17 cellular contexts compared by ENCODE assay signal in genomic region chr12:53590661-53591060, GRCh38. TPM values are rescaled to one million over a fixed set of nuclear protein-coding genes. Genes with fewer than 3 reads are reported as not detected.
A peak's percentile ranks its signal among the peaks of the same experiment; 100 is the strongest.
DNase-seq lines count a peak whose midpoint lies in the region; ATAC-seq and TF ChIP-seq lines count a peak whose summit lies in the region.
"Had no signal": no experiment of that assay in that cellular context is flagged by ENCODE, and none has a peak within 500 bp of the region (broad histone marks: within the 10 kb centered on the region; RNA-seq: fewer than 3 reads in every experiment).

No MANE protein-coding gene starts in this region.

- H3K27me3 ChIP-seq in heart left ventricle, result no peaks in the 10 kb centered on the region
- no peaks in the 10 kb centered on the region for H3K27me3 ChIP-seq in ascending aorta
- H3K27me3 ChIP-seq in layer of hippocampus (ENCODE audit: control insufficient read depth, insufficient read depth, low read length), result no peaks in the 10 kb centered on the region
- no peaks in the 10 kb centered on the region for H3K27me3 ChIP-seq in testis

- no peak overlapping the region for H3K4me3 ChIP-seq in heart left ventricle
- no peak overlapping the region for H3K4me3 ChIP-seq in ascending aorta
- no peak overlapping the region for H3K4me3 ChIP-seq in testis
- H3K4me3 ChIP-seq: GM12878, HAP-1, PC-9 had no signal

- intact Hi-C loops in heart left ventricle (cut with DNase I), result loop anchor here in 1 of 10 donors (5.0 kb wide), 1 partner anchor 48 kb away; no protein-coding TSS in a partner anchor
- intact Hi-C loops in Right ventricle myocardium inferior (cut with DNase I), result loop anchor here (5.0 kb wide), 1 partner anchor 37 kb away; the partner anchor contains the start of gene ATF7
- intact Hi-C loops in ascending aorta (cut with DNase I), result no loop called here
- intact Hi-C loops in testis (cut with DNase I; ENCODE audit: low total_unique reads), result no loop called here

- peak overlapping the region in 10 of 12 donors; percentile 3 to 84 (median 70) for H3K27ac ChIP-seq in heart left ventricle
- H3K27ac ChIP-seq in ascending aorta, result peak overlapping the region; percentile 6 to 72
- H3K27ac ChIP-seq in layer of hippocampus (ENCODE audit: low read depth, low read length), result peak overlapping the region; percentile 91
- H3K27ac ChIP-seq in testis, result peak overlapping the region; percentile 65 to 83
- H3K27ac ChIP-seq: PC-9 had no signal

- no peak for ATAC-seq in heart left ventricle
- no peak for ATAC-seq in Right ventricle myocardium inferior
- no peak for ATAC-seq in HG03097 (IDR thresholded peaks at IDR 0.05; ENCODE audit: low FRiP score, unreplicated experiment)
- no peak for ATAC-seq in HG02798 (IDR thresholded peaks at IDR 0.05; ENCODE audit: poor library complexity, unreplicated experiment)
- ATAC-seq: GM12878 had no signal

- 74 to 78% (median 75%) methylated on average over 3 of the region's 3 CpGs for WGBS in heart left ventricle, 4 donors
- WGBS in testis, 2 donors, result 59 to 71% methylated on average over 3 of the region's 3 CpGs

- no peaks in the 10 kb centered on the region for H3K9me3 ChIP-seq in heart left ventricle
- H3K9me3 ChIP-seq in ascending aorta, result no peaks in the 10 kb centered on the region
- H3K9me3 ChIP-seq in testis, result no peaks in the 10 kb centered on the region
- H3K9me3 ChIP-seq: HAP-1 had no signal

- no peak for TF ChIP-seq CTCF in heart left ventricle (IDR thresholded peaks at IDR 0.05)
- no peak for TF ChIP-seq CTCF in ascending aorta (IDR thresholded peaks at IDR 0.05)
- no peak for TF ChIP-seq CTCF in testis (IDR thresholded peaks at IDR 0.05)

- H3K36me3 ChIP-seq in heart left ventricle (peaks cover 0 to 7% (median 0%) of the 10 kb centered on the region in 9 donors), ascending aorta (no peaks in the 10 kb centered on the region), testis (ENCODE audit: low read depth, missing control alignments) (no peaks in the 10 kb centered on the region)
- H3K36me3 ChIP-seq: HAP-1 had no signal

- TF ChIP-seq POLR2A in heart left ventricle (IDR thresholded peaks at IDR 0.05) (no peak), testis (IDR thresholded peaks at IDR 0.05) (no peak)

- H3K4me1 ChIP-seq in heart left ventricle, result peaks cover 0 to 76% (median 60%) of the 10 kb centered on the region in 12 donors
- H3K4me1 ChIP-seq in ascending aorta, result peaks cover 14 to 24% of the 10 kb centered on the region in 2 donors
- H3K4me1 ChIP-seq in testis, result peaks cover 53% of the 10 kb centered on the region

- DNase-seq in heart left ventricle (no peak), Right ventricle myocardium inferior (ENCODE audit: missing footprints) (no peak), ascending aorta (ENCODE audit: low spot score in 2 of 2) (no peak), testis (no peak), HK-2 (ENCODE audit: unreplicated experiment) (no peak)
- DNase-seq: COR-L47, DMS153, NCI-H1092 treated with DMSO at 0.1 percent for 48 hours, NCI-H1694, NCI-H2107, NCI-H345, PC-9 had no signal

RNA-seq across cellular contexts. Expression of gene ATF7, which starts 35.5 kb away (rescaled TPM):
- total RNA-seq in heart left ventricle (10 to 100 TPM; 21.1 to 43.2 (median 32.0) TPM), Right ventricle myocardium inferior (39.8 TPM), ascending aorta (67.6 TPM), testis (10 to 100 TPM; 55.1 to 59.8 TPM)
- polyA plus RNA-seq in heart left ventricle (10 to 100 TPM; 20.0 to 21.3 TPM), testis (ENCODE audit: insufficient read depth, low read depth, low replicate concordance) (31.6 TPM)

Comparison
In these comparisons a context has a peak if more than half of its experiments do, and no peak if none do; other contexts are left out.
1. H3K27ac ChIP-seq: peak in every context shown above with its lines; median percentile 91 in layer of hippocampus; 74 in testis; 70 in heart left ventricle; 39 in ascending aorta.